ENCODE assay signal across 34 cellular contexts in the genomic region with DNA sequence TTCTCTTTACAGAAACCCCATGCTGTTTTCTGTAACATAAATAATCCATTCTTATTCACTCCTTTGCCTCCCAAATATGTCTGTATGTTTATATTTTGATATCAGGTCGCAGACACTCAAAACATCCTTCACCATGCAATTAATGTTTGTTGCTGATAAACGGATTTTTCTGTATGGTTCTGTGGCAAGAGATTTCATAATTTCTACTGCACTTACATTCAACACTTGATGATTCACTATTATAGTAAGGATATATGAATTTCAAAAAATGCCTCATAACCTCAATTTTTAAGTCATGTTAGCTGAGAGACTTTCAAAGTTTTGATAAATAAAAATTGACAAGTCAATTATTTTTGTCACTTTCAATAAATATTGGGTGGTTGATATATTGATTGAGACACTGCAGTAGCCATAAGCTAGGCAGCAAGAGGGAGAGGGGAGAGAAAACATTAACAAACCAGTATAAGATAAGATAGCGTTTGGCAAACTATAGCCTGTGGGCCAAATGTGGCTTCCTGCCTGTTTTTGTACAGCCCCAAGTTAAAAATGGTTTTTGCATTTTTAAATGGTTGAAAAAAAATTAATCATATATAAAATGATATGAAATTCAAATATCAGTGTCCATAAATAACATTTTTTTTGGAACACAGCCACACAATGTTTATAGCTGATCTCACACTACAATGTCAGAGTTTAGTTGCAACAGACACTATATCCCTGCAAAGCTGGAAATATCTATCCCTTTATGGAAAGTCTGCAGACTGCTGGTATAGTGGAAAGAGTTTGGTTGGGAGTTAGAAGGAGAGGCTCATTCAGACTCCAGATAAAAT. TPM values are rescaled to one million over a fixed set of nuclear protein-coding genes. Genes with fewer than 3 reads are reported as not detected.
A peak's percentile ranks its signal among the peaks of the same experiment; 100 is the strongest.
DNase-seq lines count a peak whose midpoint lies in the region; ATAC-seq, FAIRE-seq and TF ChIP-seq lines count a peak whose summit lies in the region.
"Had no signal": no experiment of that assay in that cellular context is flagged by ENCODE, and none has a peak within 500 bp of the region (broad histone marks: within the 10 kb centered on the region; RNA-seq: fewer than 3 reads in every experiment).

No MANE protein-coding gene starts in this region.

- no peaks in the 10 kb centered on the region for H3K79me1 ChIP-seq in IMR-90 (ENCODE audit: low read depth in 1 of 2, low read length in 2 of 2)

- BruUV-seq in IMR-90 (replicated peaks; lab: Mats Ljungman, UMichigan) (no TSS peak), K562 (replicated peaks; lab: Mats Ljungman, UMichigan) (no TSS peak)

- dilution Hi-C loops in IMR-90 (cut with HindIII; ENCODE audit: low sequenced_read_pairs, unreplicated experiment), result no loop called here

- H3K9ac ChIP-seq in IMR-90 (ENCODE audit: low read depth, low read length) (no peak overlapping the region), K562 (ENCODE audit: insufficient read depth in 1 of 2, low read depth in 2 of 2, low read length in 2 of 2) (no peak overlapping the region)
- H3K9ac ChIP-seq: neural progenitor cell, parathyroid adenoma had no signal

- no peak for TF ChIP-seq RAD21 in IMR-90 (IDR thresholded peaks at IDR 0.05; ENCODE audit: low read length)
- no peak for TF ChIP-seq RAD21 in K562 (CRISPR knock-in tag; conservative IDR thresholded peaks at IDR 0.05 in 1 of 2, IDR thresholded peaks at IDR 0.05 in 1 of 2)

- no peak overlapping the region for H2BK15ac ChIP-seq in IMR-90 (ENCODE audit: low read depth, low read length)

- peaks cover 8% of the 10 kb centered on the region for H3K4me1 Mint-ChIP-seq in chondrocyte (ENCODE audit: low read depth)
- H3K4me1 Mint-ChIP-seq: activated naive CD4-positive, alpha-beta T cell treated with anti-CD3 and anti-CD28 coated beads, Interleukin-2, amount 50 U/mL, for 24 hours; B cell; CD4-positive, alpha-beta memory T cell; endodermal cell; memory B cell; neural progenitor cell; stimulated activated naive CD8-positive, alpha-beta T cell treated with anti-CD3 and anti-CD28 coated beads, Interleukin-15, amount 100 ng/mL, for 72 hours had no signal

- no peak overlapping the region for H3K27ac Mint-ChIP-seq in chondrocyte (ENCODE audit: unreplicated experiment)
- H3K27ac Mint-ChIP-seq: activated CD8-positive, alpha-beta T cell treated with anti-CD3 and anti-CD28 coated beads for 36 hours; activated naive CD4-positive, alpha-beta T cell treated with anti-CD3 and anti-CD28 coated beads, Interleukin-2, amount 50 U/mL, for 24 hours; activated T-helper 2 cell treated with anti-CD3 and anti-CD28 coated beads, Interferon-gamma antibody, Interleukin-2, Interleukin-4, amounts not matched to agents 10 μg/mL and 5 μg/mL and 100 μg/mL, durations not matched to agents 14 hours and 24 hours and 36 hours; B cell; dendritic cell treated with granulocyte-macrophage colony-stimulating factor and Interleukin-4, amounts not matched to agents 40 ng/mL and 50 ng/mL, for 4 days; endodermal cell; HFFc6; memory B cell; neural progenitor cell; stimulated activated naive CD8-positive, alpha-beta T cell treated with anti-CD3 and anti-CD28 coated beads, Interleukin-15, amount 100 ng/mL, for 72 hours had no signal

- H3K9me3 ChIP-seq in IMR-90 (ENCODE audit: control insufficient read depth, insufficient read depth, low read length), result no peaks in the 10 kb centered on the region
- H3K9me3 ChIP-seq in K562 (replicated peaks; ENCODE audit: control insufficient read depth, insufficient read depth, low read depth, low read length), result no peaks in the 10 kb centered on the region
- no peaks in the 10 kb centered on the region for H3K9me3 ChIP-seq in small intestine (ENCODE audit: control insufficient read depth, low read depth)
- H3K9me3 ChIP-seq: esophagus squamous epithelium, uterus had no signal

- no peak overlapping the region; the same call in 1 of the 2 replicates for H2BK20ac ChIP-seq in IMR-90 (ENCODE audit: low read depth, low read length)

- ATAC-seq in IMR-90 (ENCODE audit: low read depth), result peak; percentile 56
- no peak for ATAC-seq in K562
- ATAC-seq: activated CD8-positive, alpha-beta T cell treated with anti-CD3 and anti-CD28 coated beads for 36 hours; left lobe of liver; stimulated activated naive CD8-positive, alpha-beta T cell treated with anti-CD3 and anti-CD28 coated beads, Interleukin-15, amount 100 ng/mL, for 72 hours had no signal

- H3K9me3 Mint-ChIP-seq in chondrocyte (ENCODE audit: low read depth), result no peaks in the 10 kb centered on the region
- H3K9me3 Mint-ChIP-seq: activated CD8-positive, alpha-beta T cell treated with anti-CD3 and anti-CD28 coated beads for 36 hours; activated naive CD4-positive, alpha-beta T cell treated with anti-CD3 and anti-CD28 coated beads, Interleukin-2, amount 50 U/mL, for 24 hours; activated T-helper 2 cell treated with anti-CD3 and anti-CD28 coated beads, Interferon-gamma antibody, Interleukin-2, Interleukin-4, amounts not matched to agents 10 μg/mL and 5 μg/mL and 100 μg/mL, durations not matched to agents 14 hours and 24 hours and 36 hours; CD4-positive, alpha-beta memory T cell; dendritic cell treated with granulocyte-macrophage colony-stimulating factor and Interleukin-4, amounts not matched to agents 40 ng/mL and 50 ng/mL, for 4 days; endodermal cell; HFFc6; memory B cell; neural progenitor cell; stimulated activated naive CD8-positive, alpha-beta T cell treated with anti-CD3 and anti-CD28 coated beads, Interleukin-15, amount 100 ng/mL, for 72 hours had no signal

- no peak overlapping the region for H3K23ac ChIP-seq in IMR-90 (ENCODE audit: low read depth, low read length)

- H4K8ac ChIP-seq in IMR-90 (ENCODE audit: low read depth in 2 of 2, low read length in 2 of 2), result no peak overlapping the region

- H3K27ac ChIP-seq in ACC112 (ENCODE audit: low read depth, low read length) (peak overlapping the region; percentile 68), IMR-90 (ENCODE audit: insufficient read depth, low read length) (no peak overlapping the region), K562 (ENCODE audit: extremely low read depth, low read depth, low read length) (no peak overlapping the region), substantia nigra (ENCODE audit: low read depth, low read length, poor library complexity, severe bottlenecking) (no peak overlapping the region), small intestine (ENCODE audit: low read depth in 1 of 2, low read length in 1 of 2) (no peak overlapping the region)
- H3K27ac ChIP-seq: esophagus squamous epithelium, neural progenitor cell, parathyroid adenoma, PC-9, uterus had no signal

- H3K14ac ChIP-seq in IMR-90 (replicated peaks; ENCODE audit: low read depth, low read length), result no peak overlapping the region

- H2AFZ ChIP-seq in ACC112 (ENCODE audit: low read length, unreplicated experiment) (no peak overlapping the region), IMR-90 (replicated peaks; ENCODE audit: low read length, poor library complexity) (no peak overlapping the region), K562 (ENCODE audit: low read depth, low read length) (no peak overlapping the region)
- H2AFZ ChIP-seq: neural progenitor cell, parathyroid adenoma, PC-9 had no signal

- no peak overlapping the region for H2BK120ac ChIP-seq in IMR-90 (ENCODE audit: low read depth, low read length)

- H3K56ac ChIP-seq in IMR-90 (ENCODE audit: extremely low read depth, insufficient read depth, low read length), result no peak overlapping the region

- intact Hi-C loops in IMR-90 (cut with micrococcal nuclease), result no loop called here
- intact Hi-C loops in K562 (cut with micrococcal nuclease), result no loop called here

- FAIRE-seq in K562 (lab: Jason Lieb, UNC) (no peak), small intestine (lab: Jason Lieb, UNC) (no peak)
- FAIRE-seq: D721Med had no signal

- CTCF ChIA-PET in IMR-90 (lab: Yijun Ruan, JAX) (no interaction called here), K562 (lab: Yijun Ruan, JAX; ENCODE audit: low intra/inter-chr PET ratio) (no interaction called here)

- H3K4ac ChIP-seq in IMR-90 (ENCODE audit: low read depth, low read length), result no peak overlapping the region

- peak overlapping the region; percentile 38; the same call in 1 of the 2 replicates for H3K4me2 ChIP-seq in IMR-90 (ENCODE audit: low read depth, low read length)
- no peak overlapping the region for H3K4me2 ChIP-seq in K562 (ENCODE audit: insufficient read depth, low read length)
- H3K4me2 ChIP-seq: neural progenitor cell had no signal

- H3K27me3 Mint-ChIP-seq in chondrocyte (ENCODE audit: low read depth), result no peaks in the 10 kb centered on the region
- H3K27me3 Mint-ChIP-seq: activated CD8-positive, alpha-beta T cell treated with anti-CD3 and anti-CD28 coated beads for 36 hours; activated naive CD4-positive, alpha-beta T cell treated with anti-CD3 and anti-CD28 coated beads, Interleukin-2, amount 50 U/mL, for 24 hours; B cell; CD4-positive, alpha-beta memory T cell; dendritic cell treated with granulocyte-macrophage colony-stimulating factor and Interleukin-4, amounts not matched to agents 40 ng/mL and 50 ng/mL, for 4 days; memory B cell; stimulated activated naive CD8-positive, alpha-beta T cell treated with anti-CD3 and anti-CD28 coated beads, Interleukin-15, amount 100 ng/mL, for 72 hours had no signal

- in situ Hi-C loops in IMR-90 (cut with MboI; ENCODE audit: low sequenced_read_pairs) (no loop called here), K562 (cut with MboI) (no loop called here)

- H4K5ac ChIP-seq in IMR-90 (ENCODE audit: low read depth, low read length), result no peak overlapping the region

- DNase-seq in IMR-90 (peak; percentile 78), K562 (ENCODE audit: extremely low read depth in 1 of 4, low spot score in 3 of 4) (no peak), fibroblast of pulmonary artery (ENCODE audit: low read depth) (peak; percentile 51), substantia nigra (lab: John Stamatoyannopoulos, UW) (no peak), small intestine (no peak), chondrocyte (ENCODE audit: low spot score) (no peak)
- DNase-seq in stimulated activated CD4-positive, alpha-beta T cell treated with anti-CD3 and anti-CD28 coated beads, Interleukin-2, amount 100 ng/mL, for 24 hours, result no peak
- DNase-seq: activated CD8-positive, alpha-beta T cell treated with anti-CD3 and anti-CD28 coated beads for 36 hours; aorta; caudate nucleus; CD4-positive, alpha-beta memory T cell; endodermal cell; esophagus squamous epithelium; glutamatergic neuron; GOT3; HFFc6; NCI-H1417; NCI-H2029; NCI-H69; Right ventricle myocardium superior; stimulated activated CD4-positive, alpha-beta T cell treated with anti-CD3 and anti-CD28 coated beads, Interleukin-2, amount 100 ng/mL, for 48 hours; stimulated activated naive CD8-positive, alpha-beta T cell treated with anti-CD3 and anti-CD28 coated beads, Interleukin-15, amount 100 ng/mL, for 72 hours; uterus had no signal

- H3K36me3 Mint-ChIP-seq in chondrocyte (ENCODE audit: low read depth), result peaks cover 8% of the 10 kb centered on the region

- H3K4me3 ChIP-seq in ACC112 (ENCODE audit: low read depth, low read length), result 0 out of 2 replicates have a peak overlapping the region, but pooled peaks have one; percentile 3
- H3K4me3 ChIP-seq in IMR-90 (ENCODE audit: insufficient read depth, low read depth, low read length), result no peak overlapping the region
- no peak overlapping the region for H3K4me3 ChIP-seq in K562
- H3K4me3 ChIP-seq in fibroblast of pulmonary artery (replicated peaks; ENCODE audit: low read depth, low read length), result no peak overlapping the region
- H3K4me3 ChIP-seq in small intestine (ENCODE audit: low read depth in 1 of 2, low read length in 2 of 2), result no peak overlapping the region
- H3K4me3 ChIP-seq: esophagus squamous epithelium, neural progenitor cell, PC-9, uterus had no signal

- H3K79me2 ChIP-seq in ACC112 (ENCODE audit: control insufficient read depth, insufficient read depth, low read length, unreplicated experiment) (no peaks in the 10 kb centered on the region), K562 (ENCODE audit: control insufficient read depth, insufficient read depth, low read length) (no peaks in the 10 kb centered on the region)
- H3K79me2 ChIP-seq: parathyroid adenoma had no signal

- no peak overlapping the region; the same call in 1 of the 2 replicates for H3K18ac ChIP-seq in IMR-90 (ENCODE audit: low read depth, low read length)

- H4K20me1 ChIP-seq in IMR-90 (ENCODE audit: insufficient read depth, low read length), result 0 out of 2 replicates have a peak, but pooled peaks cover 4% of the 10 kb centered on the region
- no peaks in the 10 kb centered on the region for H4K20me1 ChIP-seq in K562 (replicated peaks; ENCODE audit: control insufficient read depth, insufficient read depth, low read length)

- H2AK5ac ChIP-seq in IMR-90 (ENCODE audit: low read depth, low read length), result no peak overlapping the region

- H2BK5ac ChIP-seq in IMR-90 (ENCODE audit: low read depth, low read length, poor library complexity, severe bottlenecking), result peak overlapping the region; percentile 22

- POLR2A ChIA-PET in IMR-90 (lab: Charles Lee; ENCODE audit: unreplicated experiment), result no interaction called here
- POLR2A ChIA-PET in K562 (lab: Yijun Ruan, JAX), result interaction anchor here (1.5 kb wide), 1 partner anchor 16 kb away, joined by 5 read pairs; no protein-coding TSS in a partner anchor

- TF ChIP-seq EP300 in K562 (IDR thresholded peaks at IDR 0.05; ENCODE audit: low read length), result no peak

- no peaks in the 10 kb centered on the region for H3K36me3 ChIP-seq in ACC112 (ENCODE audit: insufficient read depth, low read length)
- peaks cover 5% of the 10 kb centered on the region for H3K36me3 ChIP-seq in IMR-90 (ENCODE audit: control insufficient read depth, insufficient read depth, low read length)
- no peaks in the 10 kb centered on the region for H3K36me3 ChIP-seq in K562 (ENCODE audit: control insufficient read depth, insufficient read depth, low read length)
- H3K36me3 ChIP-seq in small intestine (ENCODE audit: control insufficient read depth in 2 of 2, insufficient read depth in 2 of 2, low read length in 2 of 2), result peaks cover 0 to 5% of the 10 kb centered on the region in 2 donors
- H3K36me3 ChIP-seq: uterus had no signal

- H3K27me3 ChIP-seq in ACC112 (ENCODE audit: insufficient read depth, low read length) (no peaks in the 10 kb centered on the region), IMR-90 (ENCODE audit: control insufficient read depth, insufficient read depth, low read length) (no peaks in the 10 kb centered on the region), K562 (ENCODE audit: control insufficient read depth in 2 of 2, insufficient read depth in 2 of 2, low read length in 2 of 2) (no peaks in the 10 kb centered on the region), small intestine (ENCODE audit: control insufficient read depth in 2 of 2, insufficient read depth in 2 of 2, low read length in 2 of 2) (no peaks in the 10 kb centered on the region)
- H3K27me3 ChIP-seq: esophagus squamous epithelium, neural progenitor cell, uterus had no signal

- TF ChIP-seq CTCF in IMR-90 (conservative IDR thresholded peaks at IDR 0.05; ENCODE audit: low read depth, low read length) (no peak), K562 (IDR thresholded peaks at IDR 0.05 in 2 of 3, conservative IDR thresholded peaks at IDR 0.05 in 1 of 3; ENCODE audit: insufficient read depth in 2 of 3, low read depth in 1 of 3, low read length in 3 of 3) (no peak), fibroblast of pulmonary artery (IDR thresholded peaks at IDR 0.05; ENCODE audit: low read length, missing control alignments) (no peak), chondrocyte (IDR thresholded peaks at IDR 0.05) (no peak)

- no CpG with 5 or more reads among the region's 3 CpGs for WGBS in IMR-90 (ENCODE audit: extremely low coverage in 2 of 2, insufficient read length in 1 of 2), 2 experiments
- 10% methylated on average over 3 of the region's 3 CpGs for WGBS in K562 (ENCODE audit: insufficient coverage, low coverage, missing lambda C conversion rate)
- 59 to 80% (median 60%) methylated on average over 3 of the region's 3 CpGs for WGBS in small intestine, 3 donors

- H3K4me1 ChIP-seq in ACC112 (ENCODE audit: control insufficient read depth, insufficient read depth, low read length, unreplicated experiment) (peaks cover 40% of the 10 kb centered on the region), IMR-90 (ENCODE audit: control insufficient read depth, insufficient read depth, low read length) (peaks cover 19% of the 10 kb centered on the region), K562 (replicated peaks in 1 of 2; ENCODE audit: control insufficient read depth in 2 of 2, insufficient read depth in 2 of 2, low read length in 2 of 2) (peaks cover 0 to 7% of the 10 kb centered on the region in 2 experiments; a peak in 2 of 5 replicates), small intestine (ENCODE audit: control insufficient read depth in 2 of 2, insufficient read depth in 1 of 2, low read depth in 1 of 2, low read length in 1 of 2) (peaks cover 0 to 5% of the 10 kb centered on the region in 2 donors)
- H3K4me1 ChIP-seq: esophagus squamous epithelium, neural progenitor cell, parathyroid adenoma, uterus had no signal

- TF ChIP-seq POLR2A in IMR-90 (IDR thresholded peaks at IDR 0.05; ENCODE audit: low read depth, low read length) (no peak), K562 (conservative IDR thresholded peaks at IDR 0.05) (no peak)

- no peak overlapping the region for H2AK9ac ChIP-seq in IMR-90 (replicated peaks; ENCODE audit: low read depth, low read length, poor library complexity)

- H3K9me1 ChIP-seq in IMR-90 (ENCODE audit: insufficient read depth, low read length) (no peaks in the 10 kb centered on the region), K562 (ENCODE audit: control insufficient read depth, insufficient read depth, low read length) (no peaks in the 10 kb centered on the region)

- H4K91ac ChIP-seq in IMR-90 (ENCODE audit: insufficient read depth, low read depth, low read length), result no peak overlapping the region

- no peak overlapping the region for H3K4me3 Mint-ChIP-seq in chondrocyte (ENCODE audit: unreplicated experiment)
- H3K4me3 Mint-ChIP-seq: activated CD8-positive, alpha-beta T cell treated with anti-CD3 and anti-CD28 coated beads for 36 hours; activated naive CD4-positive, alpha-beta T cell treated with anti-CD3 and anti-CD28 coated beads, Interleukin-2, amount 50 U/mL, for 24 hours; B cell; CD4-positive, alpha-beta memory T cell; dendritic cell treated with granulocyte-macrophage colony-stimulating factor and Interleukin-4, amounts not matched to agents 40 ng/mL and 50 ng/mL, for 4 days; endodermal cell; HFFc6; memory B cell; neural progenitor cell; stimulated activated naive CD8-positive, alpha-beta T cell treated with anti-CD3 and anti-CD28 coated beads, Interleukin-15, amount 100 ng/mL, for 72 hours had no signal

RNA-seq across cellular contexts. Expression of a gene that starts 18.3 kb away (rescaled TPM):
- total RNA-seq in IMR-90 (2012; rRNA removed), result 11.9 and 15.1 TPM in 2 replicates
- polyA plus RNA-seq in IMR-90 (2012; rRNA removed), result 4.5 and 6.0 TPM in 2 replicates
- 2.8 and 5.7 TPM in 2 replicates for polyA plus RNA-seq in IMR-90 (2012; cell fraction: cytosol; rRNA removed)
- polyA plus RNA-seq in IMR-90 (2012; cell fraction: nucleus; rRNA removed; ENCODE audit: low replicate concordance), result 2.2 and 5.7 TPM in 2 replicates
- total RNA-seq in K562 (2011; cell fraction: chromatin; rRNA removed; ENCODE audit: low replicate concordance), result 9.9 and 11.4 TPM in 2 replicates
- total RNA-seq in K562 (2011; cell fraction: nucleolus; rRNA removed), result 4.5 and 5.7 TPM in 2 replicates
- 6.2 and 7.6 TPM in 2 replicates for total RNA-seq in K562 (2011; cell fraction: nucleoplasm; rRNA removed)
- total RNA-seq in K562 (2014; rRNA removed), result 4.1 and 4.8 TPM in 2 replicates
- total RNA-seq in K562 (2014; rRNA removed; fragmentation: Illumina TruSeq; extraction: Trizol), result 4.6 and 5.3 TPM in 2 replicates
- 3.5 and 4.1 TPM in 2 replicates for total RNA-seq in K562 (2015; rRNA removed; fragmentation: Illumina TruSeq; extraction: Trizol)
- total RNA-seq in K562 (2021), result 6.0 and 6.1 TPM in 2 replicates
- 11.5 and 13.5 TPM in 2 replicates for polyA plus RNA-seq in K562 (2011; rRNA removed)
- polyA plus RNA-seq in K562 (2011; cell fraction: cytosol; rRNA removed), result 3.1 and 6.9 TPM in 2 replicates
- polyA plus RNA-seq in K562 (2011; cell fraction: nucleus; rRNA removed), result 2.7 and 3.9 TPM in 2 replicates
- 3.9 and 4.5 TPM in 2 replicates for polyA plus RNA-seq in K562 (2012)
- polyA plus RNA-seq in K562 (2014; fragmentation: Illumina TruSeq; extraction: Trizol), result 3.8 and 5.1 TPM in 2 replicates
- polyA plus RNA-seq in K562 (2014; fragmentation: Nextera tagmentation; extraction: Ambion mirVana), result 1 to 10 TPM; 3.1 to 4.5 TPM
- 3.6 and 3.9 TPM in 2 replicates for polyA plus RNA-seq in K562 (2014; rRNA removed)
- polyA minus RNA-seq in K562 (2011; rRNA and poly(A)+ RNA removed), result 17.6 and 22.6 TPM in 2 replicates
- 3.8 and 8.6 TPM in 2 replicates for polyA minus RNA-seq in K562 (2011; cell fraction: cytosol; rRNA and poly(A)+ RNA removed)
- 2.2 and 6.1 TPM in 2 replicates for polyA minus RNA-seq in K562 (2011; cell fraction: nucleus; rRNA and poly(A)+ RNA removed)
- 10 to 100 TPM; 15.8 to 56.4 (median 20.8) TPM for polyA plus RNA-seq in small intestine
- total RNA-seq in chondrocyte, result 9.8 to 16.4 TPM (median 11.9 TPM) in 3 replicates

RNA-seq across cellular contexts. Expression of a gene that starts 18.8 kb away (rescaled TPM):
- total RNA-seq in IMR-90 (2012; rRNA removed) (8.3 and 11.5 TPM in 2 replicates), K562 (2014; rRNA removed) (4.6 and 6.0 TPM in 2 replicates), K562 (2014; rRNA removed; fragmentation: Illumina TruSeq; extraction: Trizol) (9.2 and 9.8 TPM in 2 replicates), K562 (2015; rRNA removed; fragmentation: Illumina TruSeq; extraction: Trizol) (8.2 and 9.0 TPM in 2 replicates), K562 (2021) (4.9 and 5.5 TPM in 2 replicates), chondrocyte (6.6 to 9.3 TPM (median 7.5 TPM) in 3 replicates)
- polyA plus RNA-seq in IMR-90 (2012; rRNA removed) (5.5 and 6.1 TPM in 2 replicates), K562 (2011; rRNA removed) (8.3 and 9.9 TPM in 2 replicates), K562 (2014; fragmentation: Illumina TruSeq; extraction: Trizol) (9.3 and 10.5 TPM in 2 replicates), K562 (2014; fragmentation: Nextera tagmentation; extraction: Ambion mirVana) (10 to 100 TPM in 1 of 2 experiments, 1 to 10 TPM in 1; 7.3 to 11.8 TPM), K562 (2014; rRNA removed) (8.3 and 9.8 TPM in 2 replicates), small intestine (10 to 100 TPM in 2 of 3 donors, 1 to 10 TPM in 1; 6.1 to 22.1 (median 11.3) TPM)
- polyA plus RNA-seq in IMR-90 (2012; cell fraction: cytosol; rRNA removed), result 2.1 and 2.8 TPM in 2 replicates
- polyA plus RNA-seq in IMR-90 (2012; cell fraction: nucleus; rRNA removed; ENCODE audit: low replicate concordance), result 1.2 and 4.3 TPM in 2 replicates
- 12.8 and 15.9 TPM in 2 replicates for total RNA-seq in K562 (2011; cell fraction: chromatin; rRNA removed; ENCODE audit: low replicate concordance)
- 8.7 and 11.4 TPM in 2 replicates for total RNA-seq in K562 (2011; cell fraction: nucleolus; rRNA removed)
- total RNA-seq in K562 (2011; cell fraction: nucleoplasm; rRNA removed), result 10.7 and 16.6 TPM in 2 replicates
- 5.2 and 6.0 TPM in 2 replicates for polyA plus RNA-seq in K562 (2011; cell fraction: cytosol; rRNA removed)
- 2.5 and 4.1 TPM in 2 replicates for polyA plus RNA-seq in K562 (2011; cell fraction: nucleus; rRNA removed)
- 4.6 and 7.7 TPM in 2 replicates for polyA plus RNA-seq in K562 (2012)
- 8.0 and 10.0 TPM in 2 replicates for polyA minus RNA-seq in K562 (2011; rRNA and poly(A)+ RNA removed)
- 2.6 and 5.3 TPM in 2 replicates for polyA minus RNA-seq in K562 (2011; cell fraction: cytosol; rRNA and poly(A)+ RNA removed)
- polyA minus RNA-seq in K562 (2011; cell fraction: nucleus; rRNA and poly(A)+ RNA removed), result 3.9 and 6.4 TPM in 2 replicates

RNA-seq across cellular contexts. Expression of a gene that starts 46.8 kb away (rescaled TPM):
- total RNA-seq in IMR-90 (2012; rRNA removed) (1.6 and 1.7 TPM in 2 replicates), K562 (2014; rRNA removed) (2.9 and 4.3 TPM in 2 replicates), K562 (2014; rRNA removed; fragmentation: Illumina TruSeq; extraction: Trizol) (4.3 and 4.8 TPM in 2 replicates), K562 (2015; rRNA removed; fragmentation: Illumina TruSeq; extraction: Trizol) (3.4 and 4.9 TPM in 2 replicates), K562 (2021) (1.4 and 1.5 TPM in 2 replicates), chondrocyte (7.0 to 13.8 TPM (median 9.3 TPM) in 3 replicates)
- polyA plus RNA-seq in IMR-90 (2012; rRNA removed) (0.95 and 1.6 TPM in 2 replicates), K562 (2011; rRNA removed) (3.4 and 4.8 TPM in 2 replicates), K562 (2014; fragmentation: Illumina TruSeq; extraction: Trizol) (3.7 and 4.2 TPM in 2 replicates), K562 (2014; fragmentation: Nextera tagmentation; extraction: Ambion mirVana) (1 to 10 TPM; 1.3 to 1.7 TPM), K562 (2014; rRNA removed) (3.3 and 3.7 TPM in 2 replicates), small intestine (1 to 10 TPM in 2 of 3 donors, under 1 TPM in 1; 0.89 to 2.4 (median 1.4) TPM)
- polyA plus RNA-seq in IMR-90 (2012; cell fraction: cytosol; rRNA removed), result 0.09 and 0.19 TPM in 2 replicates
- 0.22 and 1.9 TPM in 2 replicates for polyA plus RNA-seq in IMR-90 (2012; cell fraction: nucleus; rRNA removed; ENCODE audit: low replicate concordance)
- total RNA-seq in K562 (2011; cell fraction: chromatin; rRNA removed; ENCODE audit: low replicate concordance), result 4.3 and 14.3 TPM in 2 replicates
- 1.7 and 2.8 TPM in 2 replicates for total RNA-seq in K562 (2011; cell fraction: nucleolus; rRNA removed)
- total RNA-seq in K562 (2011; cell fraction: nucleoplasm; rRNA removed), result 4.1 and 7.0 TPM in 2 replicates
- polyA plus RNA-seq in K562 (2011; cell fraction: cytosol; rRNA removed), result 0.25 and 1.1 TPM in 2 replicates
- polyA plus RNA-seq in K562 (2011; cell fraction: nucleus; rRNA removed), result 3.8 and 6.0 TPM in 2 replicates
- 3.2 and 3.8 TPM in 2 replicates for polyA plus RNA-seq in K562 (2012)
- polyA minus RNA-seq in K562 (2011; rRNA and poly(A)+ RNA removed), result 2.7 and 3.4 TPM in 2 replicates
- 1.4 TPM in 1 of 2 replicates, not detected in the other for polyA minus RNA-seq in K562 (2011; cell fraction: cytosol; rRNA and poly(A)+ RNA removed)
- polyA minus RNA-seq in K562 (2011; cell fraction: nucleus; rRNA and poly(A)+ RNA removed), result 2.6 and 3.6 TPM in 2 replicates

RNA-seq across cellular contexts. Expression of a gene that starts 46.9 kb away (rescaled TPM):
- total RNA-seq in IMR-90 (2012; rRNA removed), result 6.4 and 8.1 TPM in 2 replicates
- polyA plus RNA-seq in IMR-90 (2012; rRNA removed), result 5.8 and 7.3 TPM in 2 replicates
- polyA plus RNA-seq in IMR-90 (2012; cell fraction: cytosol; rRNA removed), result 2.1 and 3.2 TPM in 2 replicates
- polyA plus RNA-seq in IMR-90 (2012; cell fraction: nucleus; rRNA removed; ENCODE audit: low replicate concordance), result 4.6 and 16.2 TPM in 2 replicates
- 47.7 and 80.6 TPM in 2 replicates for total RNA-seq in K562 (2011; cell fraction: chromatin; rRNA removed; ENCODE audit: low replicate concordance)
- total RNA-seq in K562 (2011; cell fraction: nucleolus; rRNA removed), result 37.8 and 37.9 TPM in 2 replicates
- total RNA-seq in K562 (2011; cell fraction: nucleoplasm; rRNA removed), result 54.6 and 76.0 TPM in 2 replicates
- total RNA-seq in K562 (2014; rRNA removed), result 6.4 and 9.1 TPM in 2 replicates
- total RNA-seq in K562 (2014; rRNA removed; fragmentation: Illumina TruSeq; extraction: Trizol), result 10.3 and 11.8 TPM in 2 replicates
- total RNA-seq in K562 (2015; rRNA removed; fragmentation: Illumina TruSeq; extraction: Trizol), result 9.4 and 11.3 TPM in 2 replicates
- total RNA-seq in K562 (2021), result 10.3 and 10.6 TPM in 2 replicates
- 15.3 and 15.8 TPM in 2 replicates for polyA plus RNA-seq in K562 (2011; rRNA removed)
- 6.6 and 10.6 TPM in 2 replicates for polyA plus RNA-seq in K562 (2011; cell fraction: cytosol; rRNA removed)
- 33.3 and 43.6 TPM in 2 replicates for polyA plus RNA-seq in K562 (2011; cell fraction: nucleus; rRNA removed)
- 7.2 and 13.1 TPM in 2 replicates for polyA plus RNA-seq in K562 (2012)
- 9.5 and 12.3 TPM in 2 replicates for polyA plus RNA-seq in K562 (2014; fragmentation: Illumina TruSeq; extraction: Trizol)
- polyA plus RNA-seq in K562 (2014; fragmentation: Nextera tagmentation; extraction: Ambion mirVana), result 1 to 10 TPM; 2.7 to 5.4 TPM
- 9.0 and 9.4 TPM in 2 replicates for polyA plus RNA-seq in K562 (2014; rRNA removed)
- 16.9 and 18.1 TPM in 2 replicates for polyA minus RNA-seq in K562 (2011; rRNA and poly(A)+ RNA removed)
- polyA minus RNA-seq in K562 (2011; cell fraction: cytosol; rRNA and poly(A)+ RNA removed), result 4.8 and 7.2 TPM in 2 replicates
- 16.3 and 31.0 TPM in 2 replicates for polyA minus RNA-seq in K562 (2011; cell fraction: nucleus; rRNA and poly(A)+ RNA removed)
- polyA plus RNA-seq in small intestine, result 10 to 100 TPM; 17.4 to 38.7 (median 23.5) TPM
- 18.0 to 21.0 TPM (median 19.3 TPM) in 3 replicates for total RNA-seq in chondrocyte

Comparison
In these comparisons a context has a peak if more than half of its experiments do, and no peak if none do; other contexts are left out.
1. DNase-seq: peak in IMR-90 (single experiment) and fibroblast of pulmonary artery (single experiment); none in K562 (0 of 4), substantia nigra (0 of 49), small intestine (single experiment), stimulated activated CD4-positive, alpha-beta T cell treated with anti-CD3 and anti-CD28 coated beads, Interleukin-2, amount 100 ng/mL, for 24 hours (0 of 2) and chondrocyte (single experiment).